ENCODE assay signal across 1 cellular context in the genomic region with DNA sequence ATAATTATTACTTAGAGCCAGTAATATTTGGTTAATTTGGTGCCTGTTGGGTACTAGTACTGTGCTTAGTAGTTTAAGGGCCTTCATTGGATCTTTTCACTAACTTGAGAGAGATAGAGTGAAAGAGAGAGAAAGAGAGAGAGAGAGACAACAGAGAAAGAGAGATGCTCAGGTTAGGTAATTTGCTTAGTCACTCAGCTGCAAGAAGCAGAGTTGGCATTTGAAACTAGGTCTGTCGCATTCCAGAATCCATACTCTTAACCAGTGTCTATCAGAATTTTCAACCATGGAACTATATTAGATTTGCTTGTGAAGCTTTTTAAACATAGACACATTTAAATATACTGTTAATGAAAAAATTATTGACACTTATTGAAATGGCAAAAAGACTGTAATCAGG.
TF ChIP-seq lines count a peak whose summit lies in the region.

No MANE protein-coding gene starts in this region.

TF ChIP-seq in SK-N-SH treated with all-trans-retinoic acid at 6 μM for 48 hours, 23 proteins besides CTCF, POLR2A, EP300 and RAD21 (continued from another document):
- TF ChIP-seq, protein P1, sequence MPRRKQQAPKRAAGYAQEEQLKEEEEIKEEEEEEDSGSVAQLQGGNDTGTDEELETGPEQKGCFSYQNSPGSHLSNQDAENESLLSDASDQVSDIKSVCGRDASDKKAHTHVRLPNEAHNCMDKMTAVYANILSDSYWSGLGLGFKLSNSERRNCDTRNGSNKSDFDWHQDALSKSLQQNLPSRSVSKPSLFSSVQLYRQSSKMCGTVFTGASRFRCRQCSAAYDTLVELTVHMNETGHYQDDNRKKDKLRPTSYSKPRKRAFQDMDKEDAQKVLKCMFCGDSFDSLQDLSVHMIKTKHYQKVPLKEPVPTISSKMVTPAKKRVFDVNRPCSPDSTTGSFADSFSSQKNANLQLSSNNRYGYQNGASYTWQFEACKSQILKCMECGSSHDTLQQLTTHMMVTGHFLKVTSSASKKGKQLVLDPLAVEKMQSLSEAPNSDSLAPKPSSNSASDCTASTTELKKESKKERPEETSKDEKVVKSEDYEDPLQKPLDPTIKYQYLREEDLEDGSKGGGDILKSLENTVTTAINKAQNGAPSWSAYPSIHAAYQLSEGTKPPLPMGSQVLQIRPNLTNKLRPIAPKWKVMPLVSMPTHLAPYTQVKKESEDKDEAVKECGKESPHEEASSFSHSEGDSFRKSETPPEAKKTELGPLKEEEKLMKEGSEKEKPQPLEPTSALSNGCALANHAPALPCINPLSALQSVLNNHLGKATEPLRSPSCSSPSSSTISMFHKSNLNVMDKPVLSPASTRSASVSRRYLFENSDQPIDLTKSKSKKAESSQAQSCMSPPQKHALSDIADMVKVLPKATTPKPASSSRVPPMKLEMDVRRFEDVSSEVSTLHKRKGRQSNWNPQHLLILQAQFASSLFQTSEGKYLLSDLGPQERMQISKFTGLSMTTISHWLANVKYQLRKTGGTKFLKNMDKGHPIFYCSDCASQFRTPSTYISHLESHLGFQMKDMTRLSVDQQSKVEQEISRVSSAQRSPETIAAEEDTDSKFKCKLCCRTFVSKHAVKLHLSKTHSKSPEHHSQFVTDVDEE (CRISPR knock-in tag; IDR thresholded peaks at IDR 0.05), result no peak
TF ChIP-seq in SK-N-SH treated with all-trans-retinoic acid at 6 μM for 48 hours: peak in this region for 0.
